In genomic region chr7:2743523-2744185, GRCh38 we compare ENCODE assay signal across 1 cellular context. TPM values are rescaled to one million over a fixed set of nuclear protein-coding genes. Genes with fewer than 3 reads are reported as not detected.
"Had no signal": no experiment of that assay in that cellular context is flagged by ENCODE, and none has a peak within 500 bp of the region (broad histone marks: within the 10 kb centered on the region; RNA-seq: fewer than 3 reads in every experiment).

No MANE protein-coding gene starts in this region.

RNA-seq across cellular contexts. Expression of gene AMZ1, which starts 55.7 kb away (rescaled TPM):
- total RNA-seq: NCI-H460 had no signal
